In genomic region chr10:44384601-44385422, GRCh38 we compare ENCODE assay signal across 8 cellular contexts. TPM values are rescaled to one million over a fixed set of nuclear protein-coding genes. Genes with fewer than 3 reads are reported as not detected.
DNase-seq lines count a peak whose midpoint lies in the region; ATAC-seq and TF ChIP-seq lines count a peak whose summit lies in the region.

CXCL12 (minus strand) TSS chr10:44385097; CDS start chr10:44385005, 92 bp downstream.

- H3K36me3 ChIP-seq in thyroid gland = no peaks in the 10 kb centered on the region

- no peaks in the 10 kb centered on the region for H3K9me3 Mint-ChIP-seq in activated CD8-positive, alpha-beta T cell treated with anti-CD3 and anti-CD28 coated beads, Interleukin-2, amount 10 ng/mL, durations not matched to agents 7 days and 5 days (ENCODE audit: insufficient read depth)
- H3K9me3 Mint-ChIP-seq in activated CD8-positive, alpha-beta T cell treated with anti-CD3 and anti-CD28 coated beads for 36 hours = no peaks in the 10 kb centered on the region

- no peaks in the 10 kb centered on the region for H3K27me3 ChIP-seq in thyroid gland

- no peak for TF ChIP-seq CTCF in activated CD8-positive, alpha-beta T cell treated with anti-CD3 and anti-CD28 coated beads for 36 hours (IDR thresholded peaks at IDR 0.05)
- TF ChIP-seq CTCF in lower leg skin (IDR thresholded peaks at IDR 0.05) (no peak), thyroid gland (IDR thresholded peaks at IDR 0.05) (no peak)

- ATAC-seq in activated CD8-positive, alpha-beta T cell treated with anti-CD3 and anti-CD28 coated beads, Interleukin-2, amount 10 ng/mL, durations not matched to agents 7 days and 5 days = no peak
- ATAC-seq in activated CD8-positive, alpha-beta T cell treated with anti-CD3 and anti-CD28 coated beads for 36 hours = no peak

- H3K36me3 Mint-ChIP-seq in activated CD8-positive, alpha-beta T cell treated with anti-CD3 and anti-CD28 coated beads, Interleukin-2, amount 10 ng/mL, durations not matched to agents 7 days and 5 days (ENCODE audit: low read depth) = no peaks in the 10 kb centered on the region
- H3K36me3 Mint-ChIP-seq in activated CD8-positive, alpha-beta T cell treated with anti-CD3 and anti-CD28 coated beads for 36 hours (ENCODE audit: low read depth) = no peaks in the 10 kb centered on the region

- intact Hi-C loops in activated CD8-positive, alpha-beta T cell treated with anti-CD3 and anti-CD28 coated beads for 36 hours (cut with micrococcal nuclease) = loop anchor here (5.0 kb wide), 1 partner anchor 713 kb away; no protein-coding TSS in a partner anchor
- intact Hi-C loops in lower leg skin (cut with DNase I; ENCODE audit: low total_unique reads) (loop anchor here (5.0 kb wide), 1 partner anchor 477 kb away; no protein-coding TSS in a partner anchor), thyroid gland (cut with DNase I) (loop anchor here (5.0 kb wide), 1 partner anchor 73 kb away; no protein-coding TSS in a partner anchor)

- CTCF ChIA-PET in activated CD8-positive, alpha-beta T cell treated with anti-CD3 and anti-CD28 coated beads, Interleukin-2, amount 10 ng/mL, durations not matched to agents 7 days and 5 days (lab: Charles Lee) = interaction anchor here (0.8 to 2.5 kb wide), 4 partner anchors 91 to 718 kb away, joined by 3 to 9 read pairs (median 4); no protein-coding TSS in a partner anchor
- CTCF ChIA-PET in activated CD8-positive, alpha-beta T cell treated with anti-CD3 and anti-CD28 coated beads for 36 hours (lab: Charles Lee) = interaction anchor here (1.0 to 2.1 kb wide), 3 partner anchors 701 to 714 kb away, joined by 4 to 14 read pairs (median 4); no protein-coding TSS in a partner anchor

- H3K27me3 Mint-ChIP-seq in activated CD8-positive, alpha-beta T cell treated with anti-CD3 and anti-CD28 coated beads, Interleukin-2, amount 10 ng/mL, durations not matched to agents 7 days and 5 days (ENCODE audit: low read depth) = peaks cover 30% of the 10 kb centered on the region
- H3K27me3 Mint-ChIP-seq in activated CD8-positive, alpha-beta T cell treated with anti-CD3 and anti-CD28 coated beads for 36 hours = peaks cover 31% of the 10 kb centered on the region

- TF ChIP-seq POLR2A in lower leg skin (IDR thresholded peaks at IDR 0.05) (no peak), thyroid gland (IDR thresholded peaks at IDR 0.05) (no peak)

- peaks cover 25 to 36% of the 10 kb centered on the region in 2 donors for H3K4me1 ChIP-seq in thyroid gland

- no peaks in the 10 kb centered on the region for H3K9me3 ChIP-seq in thyroid gland

- DNase-seq in activated CD8-positive, alpha-beta T cell treated with anti-CD3 and anti-CD28 coated beads, Interleukin-2, amount 10 ng/mL, durations not matched to agents 7 days and 5 days = no peak
- no peak for DNase-seq in activated CD8-positive, alpha-beta T cell treated with anti-CD3 and anti-CD28 coated beads for 36 hours
- no peak for DNase-seq in cerebellum (ENCODE audit: low spot score)
- DNase-seq in lower leg skin (ENCODE audit: low spot score in 2 of 2) = peak; percentile 15 to 89
- no peak for DNase-seq in thyroid gland
- no peak for DNase-seq in globus pallidus (ENCODE audit: low spot score)
- no peak for DNase-seq in SW480 (ENCODE audit: low spot score)
- DNase-seq in NCI-H524 treated with DMSO at 0.1 percent for 48 hours (lab: John Stamatoyannopoulos, UW) = no peak

- WGBS in lower leg skin, 2 donors = 1% methylated on average over 44 to 58 of the region's 98 CpGs
- 5% methylated on average over 8 of the region's 98 CpGs; no CpG with 5 or more reads in 1 of the 2 donors for WGBS in thyroid gland, 2 donors

- peaks cover 7% of the 10 kb centered on the region for H3K4me1 Mint-ChIP-seq in activated CD8-positive, alpha-beta T cell treated with anti-CD3 and anti-CD28 coated beads, Interleukin-2, amount 10 ng/mL, durations not matched to agents 7 days and 5 days (ENCODE audit: low read depth)
- H3K4me1 Mint-ChIP-seq in activated CD8-positive, alpha-beta T cell treated with anti-CD3 and anti-CD28 coated beads for 36 hours (ENCODE audit: low read depth) = peaks cover 2% of the 10 kb centered on the region

- peak within 1 kb of the TSS; percentile 40 for H3K4me3 ChIP-seq in lower leg skin (ENCODE audit: low read depth, poor library complexity, severe bottlenecking)
- peak within 1 kb of the TSS; percentile 15 to 74 (median 53) for H3K4me3 ChIP-seq in thyroid gland (replicated peaks in 1 of 3)

- peak within 1 kb of the TSS; percentile 2 to 46 (median 25) for H3K27ac ChIP-seq in thyroid gland

- H3K27ac Mint-ChIP-seq in activated CD8-positive, alpha-beta T cell treated with anti-CD3 and anti-CD28 coated beads, Interleukin-2, amount 10 ng/mL, durations not matched to agents 7 days and 5 days = no peak within 1 kb of the TSS
- no peak within 1 kb of the TSS for H3K27ac Mint-ChIP-seq in activated CD8-positive, alpha-beta T cell treated with anti-CD3 and anti-CD28 coated beads for 36 hours

- peak within 1 kb of the TSS; percentile 28 for H3K4me3 Mint-ChIP-seq in activated CD8-positive, alpha-beta T cell treated with anti-CD3 and anti-CD28 coated beads, Interleukin-2, amount 10 ng/mL, durations not matched to agents 7 days and 5 days
- no peak within 1 kb of the TSS for H3K4me3 Mint-ChIP-seq in activated CD8-positive, alpha-beta T cell treated with anti-CD3 and anti-CD28 coated beads for 36 hours

- POLR2A ChIA-PET in activated CD8-positive, alpha-beta T cell treated with anti-CD3 and anti-CD28 coated beads, Interleukin-2, amount 10 ng/mL, durations not matched to agents 7 days and 5 days (lab: Charles Lee) = no interaction called here
- POLR2A ChIA-PET in activated CD8-positive, alpha-beta T cell treated with anti-CD3 and anti-CD28 coated beads for 36 hours (lab: Charles Lee) = no interaction called here

RNA-seq across cellular contexts. Expression of gene CXCL12, which starts in this region (rescaled TPM):
- total RNA-seq in activated CD8-positive, alpha-beta T cell treated with anti-CD3 and anti-CD28 coated beads, Interleukin-2, amount 10 ng/mL, durations not matched to agents 7 days and 5 days = not detected
- total RNA-seq in activated CD8-positive, alpha-beta T cell treated with anti-CD3 and anti-CD28 coated beads for 36 hours = not detected
- total RNA-seq in cerebellum (90.7 TPM), lower leg skin (10 to 100 TPM in 3 of 4 donors, 1 to 10 TPM in 1; 4.9 to 36.2 (median 21.1) TPM), thyroid gland (10 to 100 TPM; 32.4 to 88.0 (median 47.6) TPM)

Comparison
In these comparisons a context has a peak if more than half of its experiments do, and no peak if none do; other contexts are left out.
1. RNA of gene CXCL12 (total RNA-seq): 90.7 TPM in cerebellum (single experiment), 32.4 to 88.0 TPM in thyroid gland and 4.9 to 36.2 TPM in lower leg skin; not detected in activated CD8-positive, alpha-beta T cell treated with anti-CD3 and anti-CD28 coated beads, Interleukin-2, amount 10 ng/mL, durations not matched to agents 7 days and 5 days and not detected in activated CD8-positive, alpha-beta T cell treated with anti-CD3 and anti-CD28 coated beads for 36 hours; every median in the first group is over 4 times any median in the second.
2. DNase-seq: peak in lower leg skin (2 of 2); none in activated CD8-positive, alpha-beta T cell treated with anti-CD3 and anti-CD28 coated beads, Interleukin-2, amount 10 ng/mL, durations not matched to agents 7 days and 5 days (single experiment), activated CD8-positive, alpha-beta T cell treated with anti-CD3 and anti-CD28 coated beads for 36 hours (single experiment), cerebellum (single experiment), thyroid gland (0 of 2), globus pallidus (single experiment), SW480 (single experiment) and NCI-H524 treated with DMSO at 0.1 percent for 48 hours (single experiment).